ENCODE assay signal across 8 cellular contexts in genomic region chr1:204493882-204494280, GRCh38. TPM values are rescaled to one million over a fixed set of nuclear protein-coding genes. Genes with fewer than 3 reads are reported as not detected.
DNase-seq lines count a peak whose midpoint lies in the region; ATAC-seq and TF ChIP-seq lines count a peak whose summit lies in the region.

No MANE protein-coding gene starts in this region.

- H3K9me3 ChIP-seq in CD8-positive, alpha-beta T cell (ENCODE audit: low read length), result no peaks in the 10 kb centered on the region
- H3K9me3 ChIP-seq in NT2/D1 (ENCODE audit: insufficient read depth, low read length), result no peaks in the 10 kb centered on the region
- no peaks in the 10 kb centered on the region for H3K9me3 ChIP-seq in neuron (ENCODE audit: low read length)

- H3K36me3 ChIP-seq in CD8-positive, alpha-beta T cell (ENCODE audit: insufficient read depth, low read length), result no peaks in the 10 kb centered on the region
- no peaks in the 10 kb centered on the region for H3K36me3 ChIP-seq in NT2/D1 (ENCODE audit: insufficient read depth, insufficient read length, low read length)
- H3K36me3 ChIP-seq in neuron (ENCODE audit: insufficient read depth, low read length), result peaks cover 9% of the 10 kb centered on the region

- POLR2A ChIA-PET in CD8-positive, alpha-beta T cell (lab: Charles Lee), result interaction anchor here (0.9 to 5.3 kb wide), 16 partner anchors 8 to 80 kb away, joined by 3 to 38 read pairs (median 8); partner anchors contain the start of gene MDM4

- H3K27ac ChIP-seq in CD8-positive, alpha-beta T cell (ENCODE audit: low read depth, low read length), result peak overlapping the region; percentile 72

- peak overlapping the region; percentile 96 for H3K27ac Mint-ChIP-seq in CD8-positive, alpha-beta T cell

- peak overlapping the region; percentile 96 for H3K9ac ChIP-seq in NT2/D1 (ENCODE audit: insufficient read length, low read depth)

- CTCF ChIA-PET in CD8-positive, alpha-beta T cell (lab: Charles Lee), result interaction anchor here (0.8 to 36.4 kb wide), 9 partner anchors 11 to 314 kb away, joined by 3 to 1205 read pairs (median 4); no protein-coding TSS in a partner anchor

- no peak for TF ChIP-seq CTCF in CD8-positive, alpha-beta T cell (IDR thresholded peaks at IDR 0.05)

- peaks cover 16% of the 10 kb centered on the region for H3K36me3 Mint-ChIP-seq in CD8-positive, alpha-beta T cell

- no peaks in the 10 kb centered on the region for H3K27me3 Mint-ChIP-seq in CD8-positive, alpha-beta T cell (ENCODE audit: low read depth)

- H3K4me1 Mint-ChIP-seq in CD8-positive, alpha-beta T cell (ENCODE audit: low read depth), result peaks cover 51% of the 10 kb centered on the region

- intact Hi-C loops in CD8-positive, alpha-beta T cell (cut with DNase I, micrococcal nuclease), result loop anchor here (1.0 to 10.0 kb wide), 7 partner anchors 9 to 329 kb away; partner anchors contain the start of genes PPP1R15B (in 1 of the 2) and REN (in 1 of the 2)

- no peaks in the 10 kb centered on the region for H3K9me3 Mint-ChIP-seq in CD8-positive, alpha-beta T cell

- H3K4me3 Mint-ChIP-seq in CD8-positive, alpha-beta T cell, result peak overlapping the region; percentile 94

- DNase-seq in CD8-positive, alpha-beta T cell, result peak in 6 of 7 experiments; percentile 41 to 77 (median 59)
- peak; percentile 25 for DNase-seq in NT2/D1 (ENCODE audit: low read depth, low spot score)
- peak; percentile 58 for DNase-seq in activated naive CD4-positive, alpha-beta T cell treated with Interleukin-2 at 50 U/mL for 16 hours
- DNase-seq in germinal center (ENCODE audit: low spot score), result peak; percentile 68
- DNase-seq in NK-92 treated with Interleukin-12 subunit alpha and Interleukin-12 subunit beta, amount 100 ng/mL, for 24 hours (lab: John Stamatoyannopoulos, UW), result no peak

- peak overlapping the region; percentile 64 for H3K4me3 ChIP-seq in CD8-positive, alpha-beta T cell (ENCODE audit: low read depth, low read length)
- peak overlapping the region; percentile 90 for H3K4me3 ChIP-seq in NT2/D1 (ENCODE audit: insufficient read length, low read depth)
- H3K4me3 ChIP-seq in neuron (ENCODE audit: low read length), result peak overlapping the region; percentile 98

- H3K4me1 ChIP-seq in CD8-positive, alpha-beta T cell (ENCODE audit: insufficient read depth, low read length), result peaks cover 29% of the 10 kb centered on the region
- H3K4me1 ChIP-seq in NT2/D1 (ENCODE audit: insufficient read depth, insufficient read length) (peaks cover 6% of the 10 kb centered on the region), neuron (ENCODE audit: insufficient read depth, low read length) (peaks cover 28% of the 10 kb centered on the region)

- peak overlapping the region; percentile 71 for H2AFZ ChIP-seq in neuron (ENCODE audit: low read depth, low read length)

- peak; percentile 41 for ATAC-seq in CD8-positive, alpha-beta T cell
- peak; percentile 16 for ATAC-seq in GM19372 (IDR thresholded peaks at IDR 0.05; ENCODE audit: low read depth, unreplicated experiment)
- ATAC-seq in HG03457 (IDR thresholded peaks at IDR 0.05; ENCODE audit: unreplicated experiment), result peak; percentile 15

- no peaks in the 10 kb centered on the region for H3K27me3 ChIP-seq in CD8-positive, alpha-beta T cell (ENCODE audit: insufficient read depth, low read length)
- peaks cover 4% of the 10 kb centered on the region for H3K27me3 ChIP-seq in NT2/D1 (ENCODE audit: insufficient read depth, insufficient read length)
- H3K27me3 ChIP-seq in neuron (ENCODE audit: insufficient read depth, low read length), result no peaks in the 10 kb centered on the region

RNA-seq across cellular contexts. Expression of gene PIK3C2B, which starts 0.7 kb away (rescaled TPM):
- total RNA-seq in CD8-positive, alpha-beta T cell, result 10 to 100 TPM; 32.2 to 32.6 TPM

RNA-seq across cellular contexts. Expression of gene MDM4, which starts 22.3 kb away (rescaled TPM):
- total RNA-seq in CD8-positive, alpha-beta T cell, result 100 to 1,000 TPM; 209 to 218 TPM
